Comparison of ENCODE assay signal across 20 cellular contexts in genomic region chr9:4092793-4093709, GRCh38.
DNase-seq lines count a peak whose midpoint lies in the region; ATAC-seq and TF ChIP-seq lines count a peak whose summit lies in the region.
"Had no signal": no experiment of that assay in that cellular context is flagged by ENCODE, and none has a peak within 500 bp of the region (broad histone marks: within the 10 kb centered on the region; RNA-seq: fewer than 3 reads in every experiment).

No MANE protein-coding gene starts in this region.

- no peaks in the 10 kb centered on the region for H3K4me1 Mint-ChIP-seq in CD8-positive, alpha-beta T cell (ENCODE audit: low read depth)
- H3K4me1 Mint-ChIP-seq in naive thymus-derived CD4-positive, alpha-beta T cell: peaks cover 0 to under 1% (median 0%) of the 10 kb centered on the region in 7 donors
- H3K4me1 Mint-ChIP-seq: activated naive CD4-positive, alpha-beta T cell treated with anti-CD3 and anti-CD28 coated beads, Interleukin-2, amount 10 ng/mL, durations not matched to agents 7 days and 5 days; T-helper 17 cell; WTC11 had no signal

- H3K27ac ChIP-seq in ascending aorta: peak overlapping the region; percentile 65 to 75
- peak overlapping the region; percentile 60 for H3K27ac ChIP-seq in left ventricle myocardium inferior (replicated peaks)
- peak overlapping the region; percentile 21 to 51 for H3K27ac ChIP-seq in tibial artery
- H3K27ac ChIP-seq in CD8-positive, alpha-beta T cell (ENCODE audit: low read depth, low read length): no peak overlapping the region
- H3K27ac ChIP-seq in naive thymus-derived CD4-positive, alpha-beta T cell (ENCODE audit: low read depth, low read length): no peak overlapping the region
- H3K27ac ChIP-seq: SJCRH30 had no signal

- ATAC-seq in CD8-positive, alpha-beta T cell: no peak
- ATAC-seq in naive thymus-derived CD4-positive, alpha-beta T cell: no peak
- ATAC-seq: activated CD8-positive, alpha-beta T cell treated with anti-CD3 and anti-CD28 coated beads for 36 hours; activated T-cell treated with anti-CD3 and anti-CD28 coated beads, Interleukin-2, amount 50 U/mL, for 4 hours; T-helper 17 cell; WTC11 had no signal

- no peak overlapping the region for H3K4me3 Mint-ChIP-seq in CD8-positive, alpha-beta T cell
- no peak overlapping the region for H3K4me3 Mint-ChIP-seq in naive thymus-derived CD4-positive, alpha-beta T cell
- H3K4me3 Mint-ChIP-seq: activated CD8-positive, alpha-beta T cell treated with anti-CD3 and anti-CD28 coated beads for 36 hours; activated naive CD4-positive, alpha-beta T cell treated with anti-CD3 and anti-CD28 coated beads, Interleukin-2, amount 10 ng/mL, durations not matched to agents 7 days and 5 days; activated T-cell treated with anti-CD3 and anti-CD28 coated beads, Interleukin-2, amount 50 U/mL, for 4 hours; stimulated activated naive CD8-positive, alpha-beta T cell treated with anti-CD3 and anti-CD28 coated beads, Interleukin-15, Interleukin-2, amounts not matched to agents 100 ng/mL and 50 ng/mL, for 24 hours; T-helper 17 cell; WTC11 had no signal

- CTCF ChIA-PET in CD8-positive, alpha-beta T cell (lab: Charles Lee): interaction anchor here (0.9 kb wide), 1 partner anchor 45 kb away, joined by 3 read pairs; no protein-coding TSS in a partner anchor
- CTCF ChIA-PET in naive thymus-derived CD4-positive, alpha-beta T cell (lab: Charles Lee): no interaction called here

- TF ChIP-seq CTCF in ascending aorta (IDR thresholded peaks at IDR 0.05): peak in 1 of 3 experiments; percentile 15
- TF ChIP-seq CTCF in left ventricle myocardium inferior (IDR thresholded peaks at IDR 0.05; ENCODE audit: borderline replicate concordance): no peak
- peak in 1 of 2 experiments; percentile 6 for TF ChIP-seq CTCF in tibial artery (IDR thresholded peaks at IDR 0.05)
- TF ChIP-seq CTCF in CD8-positive, alpha-beta T cell (IDR thresholded peaks at IDR 0.05): no peak

- H3K36me3 Mint-ChIP-seq in CD8-positive, alpha-beta T cell: no peaks in the 10 kb centered on the region
- H3K36me3 Mint-ChIP-seq in naive thymus-derived CD4-positive, alpha-beta T cell: no peaks in the 10 kb centered on the region
- H3K36me3 Mint-ChIP-seq: activated naive CD4-positive, alpha-beta T cell treated with anti-CD3 and anti-CD28 coated beads, Interleukin-2, amount 10 ng/mL, durations not matched to agents 7 days and 5 days; WTC11 had no signal

- H3K36me3 ChIP-seq in ascending aorta (no peaks in the 10 kb centered on the region), left ventricle myocardium inferior (no peaks in the 10 kb centered on the region), tibial artery (no peaks in the 10 kb centered on the region)
- no peaks in the 10 kb centered on the region for H3K36me3 ChIP-seq in CD8-positive, alpha-beta T cell (ENCODE audit: insufficient read depth, low read length)
- no peaks in the 10 kb centered on the region for H3K36me3 ChIP-seq in naive thymus-derived CD4-positive, alpha-beta T cell (ENCODE audit: control insufficient read depth in 2 of 3, insufficient read depth in 3 of 3, low read length in 3 of 3)
- H3K36me3 ChIP-seq: SJCRH30 had no signal

- H3K9me3 Mint-ChIP-seq in CD8-positive, alpha-beta T cell: no peaks in the 10 kb centered on the region
- no peaks in the 10 kb centered on the region for H3K9me3 Mint-ChIP-seq in naive thymus-derived CD4-positive, alpha-beta T cell
- H3K9me3 Mint-ChIP-seq: activated CD8-positive, alpha-beta T cell treated with anti-CD3 and anti-CD28 coated beads for 36 hours; activated naive CD4-positive, alpha-beta T cell treated with anti-CD3 and anti-CD28 coated beads, Interleukin-2, amount 10 ng/mL, durations not matched to agents 7 days and 5 days; activated T-cell treated with anti-CD3 and anti-CD28 coated beads, Interleukin-2, amount 50 U/mL, for 4 hours; stimulated activated naive CD8-positive, alpha-beta T cell treated with anti-CD3 and anti-CD28 coated beads, Interleukin-15, Interleukin-2, amounts not matched to agents 100 ng/mL and 50 ng/mL, for 24 hours; WTC11 had no signal

- POLR2A ChIA-PET in CD8-positive, alpha-beta T cell (lab: Charles Lee): no interaction called here
- POLR2A ChIA-PET in naive thymus-derived CD4-positive, alpha-beta T cell (lab: Charles Lee): no interaction called here

- H3K27me3 ChIP-seq in ascending aorta: no peaks in the 10 kb centered on the region
- H3K27me3 ChIP-seq in left ventricle myocardium inferior (ENCODE audit: low read depth): no peaks in the 10 kb centered on the region
- no peaks in the 10 kb centered on the region for H3K27me3 ChIP-seq in tibial artery
- H3K27me3 ChIP-seq in CD8-positive, alpha-beta T cell (ENCODE audit: insufficient read depth, low read length): no peaks in the 10 kb centered on the region
- H3K27me3 ChIP-seq in naive thymus-derived CD4-positive, alpha-beta T cell (ENCODE audit: control insufficient read depth in 2 of 2, insufficient read depth in 2 of 2, low read length in 2 of 2): no peaks in the 10 kb centered on the region
- H3K27me3 ChIP-seq: SJCRH30 had no signal

- H3K4me1 ChIP-seq in ascending aorta (peaks cover 11 to 30% of the 10 kb centered on the region in 2 donors), left ventricle myocardium inferior (peaks cover 22% of the 10 kb centered on the region), tibial artery (peaks cover 0 to 65% (median 16%) of the 10 kb centered on the region in 4 donors)
- H3K4me1 ChIP-seq in CD8-positive, alpha-beta T cell (ENCODE audit: insufficient read depth, low read length): no peaks in the 10 kb centered on the region
- H3K4me1 ChIP-seq in naive thymus-derived CD4-positive, alpha-beta T cell (ENCODE audit: control insufficient read depth in 2 of 2, insufficient read depth in 2 of 2, low read length in 2 of 2): no peaks in the 10 kb centered on the region
- H3K4me1 ChIP-seq: SJCRH30 had no signal

- no peak overlapping the region for H3K27ac Mint-ChIP-seq in CD8-positive, alpha-beta T cell
- H3K27ac Mint-ChIP-seq in naive thymus-derived CD4-positive, alpha-beta T cell: no peak overlapping the region
- H3K27ac Mint-ChIP-seq: activated CD8-positive, alpha-beta T cell treated with anti-CD3 and anti-CD28 coated beads for 36 hours; activated naive CD4-positive, alpha-beta T cell treated with anti-CD3 and anti-CD28 coated beads, Interleukin-2, amount 10 ng/mL, durations not matched to agents 7 days and 5 days; stimulated activated naive CD8-positive, alpha-beta T cell treated with anti-CD3 and anti-CD28 coated beads, Interleukin-15, Interleukin-2, amounts not matched to agents 100 ng/mL and 50 ng/mL, for 24 hours; T-helper 17 cell; WTC11 had no signal

- intact Hi-C loops in ascending aorta (cut with DNase I): loop anchor here (5.0 kb wide), 2 partner anchors 44 to 204 kb away; no protein-coding TSS in a partner anchor
- intact Hi-C loops in left ventricle myocardium inferior (cut with micrococcal nuclease): no loop called here
- intact Hi-C loops in tibial artery (cut with DNase I; ENCODE audit: low total_unique reads): no loop called here
- intact Hi-C loops in CD8-positive, alpha-beta T cell (cut with DNase I, micrococcal nuclease): no loop called here
- intact Hi-C loops in naive thymus-derived CD4-positive, alpha-beta T cell (cut with micrococcal nuclease): no loop called here

- H3K27me3 Mint-ChIP-seq in CD8-positive, alpha-beta T cell (ENCODE audit: low read depth): peaks cover 2% of the 10 kb centered on the region
- H3K27me3 Mint-ChIP-seq in naive thymus-derived CD4-positive, alpha-beta T cell: peaks cover 0 to 5% (median 0%) of the 10 kb centered on the region in 5 donors
- H3K27me3 Mint-ChIP-seq: activated naive CD4-positive, alpha-beta T cell treated with anti-CD3 and anti-CD28 coated beads, Interleukin-2, amount 10 ng/mL, durations not matched to agents 7 days and 5 days; stimulated activated naive CD8-positive, alpha-beta T cell treated with anti-CD3 and anti-CD28 coated beads, Interleukin-15, Interleukin-2, amounts not matched to agents 100 ng/mL and 50 ng/mL, for 24 hours had no signal

- DNase-seq in ascending aorta (ENCODE audit: low spot score in 2 of 2) (peak in 1 of 2 donors; percentile 70), left ventricle myocardium inferior (no peak), myocyte (ENCODE audit: low read depth) (peak; percentile 29), tibial artery (no peak), NAMALWA (ENCODE audit: low spot score) (no peak), UCSD-AML1 (lab: John Stamatoyannopoulos, UW; ENCODE audit: unreplicated experiment) (no peak)
- DNase-seq in CD8-positive, alpha-beta T cell: no peak
- DNase-seq in naive thymus-derived CD4-positive, alpha-beta T cell: no peak
- DNase-seq: activated CD8-positive, alpha-beta T cell treated with anti-CD3 and anti-CD28 coated beads for 36 hours; activated naive CD4-positive, alpha-beta T cell treated with anti-CD3 and anti-CD28 coated beads, Interleukin-2, amount 10 ng/mL, durations not matched to agents 7 days and 5 days; activated T-cell treated with anti-CD3 and anti-CD28 coated beads, Interleukin-2, amount 50 U/mL, for 4 hours; GF-D8; hypothalamus; NCI-H1436 treated with DMSO at 0.1 percent for 48 hours; NCI-H2171; NCI-H748 treated with DMSO at 0.1 percent for 48 hours; SJCRH30; T-helper 17 cell had no signal

- H3K9me3 ChIP-seq in ascending aorta: no peaks in the 10 kb centered on the region
- H3K9me3 ChIP-seq in left ventricle myocardium inferior (replicated peaks): no peaks in the 10 kb centered on the region
- no peaks in the 10 kb centered on the region for H3K9me3 ChIP-seq in tibial artery
- H3K9me3 ChIP-seq in CD8-positive, alpha-beta T cell (ENCODE audit: low read length): no peaks in the 10 kb centered on the region
- H3K9me3 ChIP-seq in naive thymus-derived CD4-positive, alpha-beta T cell (ENCODE audit: control insufficient read depth in 2 of 3, low read length in 3 of 3): no peaks in the 10 kb centered on the region
- H3K9me3 ChIP-seq: SJCRH30 had no signal

- H3K4me3 ChIP-seq in ascending aorta: no peak overlapping the region
- no peak overlapping the region for H3K4me3 ChIP-seq in left ventricle myocardium inferior
- H3K4me3 ChIP-seq in tibial artery: no peak overlapping the region
- no peak overlapping the region for H3K4me3 ChIP-seq in CD8-positive, alpha-beta T cell (ENCODE audit: low read depth, low read length)
- H3K4me3 ChIP-seq in naive thymus-derived CD4-positive, alpha-beta T cell (ENCODE audit: low read length): no peak overlapping the region
- H3K4me3 ChIP-seq: SJCRH30 had no signal

Comparison
In these comparisons a context has a peak if more than half of its experiments do, and no peak if none do; other contexts are left out.
1. H3K27ac ChIP-seq: peak in ascending aorta (2 of 2), left ventricle myocardium inferior (single experiment) and tibial artery (2 of 2); none in CD8-positive, alpha-beta T cell (single experiment) and naive thymus-derived CD4-positive, alpha-beta T cell (single experiment).